ENCODE assay signal across 7 cellular contexts in the genomic region with DNA sequence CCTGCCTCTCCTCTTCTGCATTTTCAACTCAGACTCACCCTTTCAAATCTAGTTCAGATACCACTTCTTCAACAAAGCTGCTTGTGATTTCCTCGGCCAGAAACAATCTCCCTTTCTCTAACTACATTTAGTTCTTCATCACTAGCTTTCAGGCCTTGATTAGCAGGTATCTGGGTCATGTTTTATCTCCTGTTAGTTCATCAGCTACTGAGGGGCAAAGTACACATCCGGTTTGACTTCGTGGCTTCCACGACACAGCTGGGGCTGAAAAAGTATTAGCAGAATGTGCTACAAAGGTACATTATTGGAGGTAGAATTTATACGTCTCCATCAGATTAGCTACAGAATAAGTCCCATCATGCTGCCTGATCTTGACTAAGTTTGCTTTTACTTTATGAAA.
DNase-seq lines count a peak whose midpoint lies in the region; ATAC-seq, FAIRE-seq and TF ChIP-seq lines count a peak whose summit lies in the region.
"Not testable (repeated sequence)": the region's sequence is repeated elsewhere in the genome, so short reads cannot be mapped to it uniquely, and the experiment has no call there.

No MANE protein-coding gene starts in this region.

- not testable (repeated sequence) for BruUV-seq in HepG2 (replicated peaks; lab: Mats Ljungman, UMichigan)

- H3K27ac ChIP-seq in HepG2 (ENCODE audit: extremely low read length, insufficient read depth, low read length); right lobe of liver; pancreas; small intestine (ENCODE audit: low read depth in 1 of 2, low read length in 1 of 2): not testable (repeated sequence)

- H3K79me2 ChIP-seq in HepG2 (ENCODE audit: insufficient read depth, low read length): not testable (repeated sequence)

- H3K36me3 Mint-ChIP-seq in effector memory CD8-positive, alpha-beta T cell (ENCODE audit: insufficient read depth): not testable (repeated sequence)

- H3K9me3 Mint-ChIP-seq in effector memory CD8-positive, alpha-beta T cell: not testable (repeated sequence)

- H3K4me1 ChIP-seq in HepG2 (ENCODE audit: insufficient read depth, low read length); right lobe of liver; pancreas; small intestine (ENCODE audit: control insufficient read depth in 2 of 2, insufficient read depth in 1 of 2, low read depth in 1 of 2, low read length in 1 of 2): not testable (repeated sequence)

- not testable (repeated sequence) for DNase-seq in RCC 7860 (ENCODE audit: low spot score); effector memory CD8-positive, alpha-beta T cell; left lobe of liver (ENCODE audit: low spot score); HepG2 (ENCODE audit: low spot score); right lobe of liver; pancreas; small intestine

- not testable (repeated sequence) for H3K9me3 ChIP-seq in HepG2 (ENCODE audit: low read length); right lobe of liver; pancreas; small intestine (ENCODE audit: control insufficient read depth, low read depth)

- no CpG with 5 or more reads among the region's 5 CpGs for WGBS in HepG2 (ENCODE audit: low lambda C conversion rate)
- WGBS in right lobe of liver (ENCODE audit: insufficient coverage, low coverage, low lambda C conversion rate, missing lambda C conversion rate): no CpG with 5 or more reads among the region's 5 CpGs
- WGBS in pancreas, 2 donors: no CpG with 5 or more reads among the region's 5 CpGs
- WGBS in small intestine, 3 donors: no CpG with 5 or more reads among the region's 5 CpGs

- H3K36me3 ChIP-seq in HepG2 (replicated peaks in 1 of 2; ENCODE audit: control insufficient read depth in 1 of 2, insufficient read depth in 2 of 2, low read length in 2 of 2); right lobe of liver; pancreas; small intestine (ENCODE audit: control insufficient read depth in 2 of 2, insufficient read depth in 2 of 2, low read length in 2 of 2): not testable (repeated sequence)

- intact Hi-C loops in HepG2 (cut with micrococcal nuclease; ENCODE audit: unreplicated experiment); right lobe of liver (cut with DNase I); pancreas (cut with DNase I): not testable (repeated sequence)

- not testable (repeated sequence) for TF ChIP-seq RAD21 in HepG2 (CRISPR knock-in tag; IDR thresholded peaks at IDR 0.05)

- ATAC-seq in effector memory CD8-positive, alpha-beta T cell (replicated peaks): peak; percentile 74
- peak; percentile 62 for ATAC-seq in left lobe of liver
- ATAC-seq in HepG2: peak; percentile 36; the same call in 2 of the 3 replicates
- peak in 3 of 4 donors; percentile 42 to 80 (median 60) for ATAC-seq in right lobe of liver
- not testable (repeated sequence) for ATAC-seq in pancreas

- H3K4me3 Mint-ChIP-seq in effector memory CD8-positive, alpha-beta T cell: not testable (repeated sequence)

- TF ChIP-seq POLR2A in HepG2 (IDR thresholded peaks at IDR 0.05; ENCODE audit: insufficient read depth in 1 of 2, low read depth in 2 of 2, low read length in 2 of 2); right lobe of liver (IDR thresholded peaks at IDR 0.05): not testable (repeated sequence)

- not testable (repeated sequence) for H3K27me3 ChIP-seq in HepG2 (ENCODE audit: control insufficient read depth in 1 of 2, insufficient read depth in 2 of 2, low read length in 2 of 2); right lobe of liver; pancreas; small intestine (ENCODE audit: control insufficient read depth in 2 of 2, insufficient read depth in 2 of 2, low read length in 2 of 2)

- not testable (repeated sequence) for H3K9ac ChIP-seq in HepG2 (ENCODE audit: insufficient read depth, low read depth, low read length)

- not testable (repeated sequence) for H3K27ac Mint-ChIP-seq in effector memory CD8-positive, alpha-beta T cell

- POLR2A ChIA-PET in HepG2 (lab: Yijun Ruan, JAX): not testable (repeated sequence)

- FAIRE-seq in RCC 7860 (lab: Jason Lieb, UNC): peak; percentile 25
- FAIRE-seq in HepG2 (lab: Jason Lieb, UNC): not testable (repeated sequence)
- peak; percentile 45 for FAIRE-seq in pancreas (lab: Jason Lieb, UNC)
- peak; percentile 71 for FAIRE-seq in small intestine (lab: Jason Lieb, UNC)

- H3K4me3 ChIP-seq in HepG2 (replicated peaks in 1 of 3; ENCODE audit: insufficient read depth in 1 of 3, low read depth in 2 of 3, low read length in 3 of 3); right lobe of liver; pancreas; small intestine (ENCODE audit: low read depth in 1 of 2, low read length in 2 of 2): not testable (repeated sequence)

- H4K20me1 ChIP-seq in HepG2 (ENCODE audit: insufficient read depth, low read length): not testable (repeated sequence)

- not testable (repeated sequence) for H3K27me3 Mint-ChIP-seq in effector memory CD8-positive, alpha-beta T cell

- not testable (repeated sequence) for H3K4me2 ChIP-seq in HepG2 (ENCODE audit: low read depth, low read length)

- CTCF ChIA-PET in HepG2 (lab: Yijun Ruan, JAX; ENCODE audit: low intra/inter-chr PET ratio, low total read pairs): not testable (repeated sequence)

- TF ChIP-seq EP300 in HepG2 (IDR thresholded peaks at IDR 0.05; ENCODE audit: low read depth in 2 of 2, low read length in 2 of 2); HepG2 (CRISPR knock-in tag; IDR thresholded peaks at IDR 0.05; ENCODE audit: borderline replicate concordance): not testable (repeated sequence)

- TF ChIP-seq CTCF in HepG2 (CRISPR knock-in tag; IDR thresholded peaks at IDR 0.05); right lobe of liver (IDR thresholded peaks at IDR 0.05); pancreas (IDR thresholded peaks at IDR 0.05): not testable (repeated sequence)

- in situ Hi-C loops in HepG2 (cut with HindIII; ENCODE audit: extremely low pct_ligation_motif_present, low pct_unique_long_range_greater_than_20kb): not testable (repeated sequence)

- not testable (repeated sequence) for H3K4me1 Mint-ChIP-seq in effector memory CD8-positive, alpha-beta T cell (ENCODE audit: low read depth in 2 of 2)

- not testable (repeated sequence) for H2AFZ ChIP-seq in HepG2 (ENCODE audit: low read length)
